Comparison of ENCODE assay signal across 22 cellular contexts in the genomic region with DNA sequence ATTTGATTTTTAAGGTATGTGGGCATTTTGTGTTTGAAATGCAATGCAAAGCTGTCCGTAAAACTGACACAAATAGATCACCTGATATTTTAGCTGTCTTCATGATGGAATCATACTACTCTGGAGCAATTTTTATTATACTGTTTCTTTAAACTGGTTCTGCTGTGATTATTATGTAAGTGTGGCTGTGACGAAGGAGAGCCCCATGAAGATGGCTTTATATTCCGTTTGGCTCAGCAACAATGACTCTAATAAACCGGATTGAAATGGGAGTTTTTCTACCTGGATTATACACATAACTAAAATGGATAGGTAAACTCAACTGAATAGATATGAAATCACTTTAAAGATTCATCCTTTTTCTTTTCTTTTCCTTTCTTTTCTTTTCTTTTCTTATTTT.
"Had no signal": no experiment of that assay in that cellular context is flagged by ENCODE, and none has a peak within 500 bp of the region (broad histone marks: within the 10 kb centered on the region; RNA-seq: fewer than 3 reads in every experiment).

No MANE protein-coding gene starts in this region.

- ATAC-seq: activated CD4-positive, alpha-beta T cell treated with anti-CD3 and anti-CD28 coated beads for 36 hours; Panc1; Right ventricle myocardium inferior; T-cell had no signal

- H3K9me3 Mint-ChIP-seq: activated CD4-positive, alpha-beta memory T cell treated with anti-CD3 and anti-CD28 coated beads, Interleukin-2, amount 10 ng/mL, durations not matched to agents 7 days and 5 days; activated naive CD4-positive, alpha-beta T cell treated with anti-CD3 and anti-CD28 coated beads, Interleukin-2, amount 50 U/mL, for 24 hours; T-cell had no signal

- H3K36me3 Mint-ChIP-seq: activated naive CD4-positive, alpha-beta T cell treated with anti-CD3 and anti-CD28 coated beads, Interleukin-2, amount 50 U/mL, for 24 hours had no signal

- H3K27me3 Mint-ChIP-seq: activated CD4-positive, alpha-beta memory T cell treated with anti-CD3 and anti-CD28 coated beads, Interleukin-2, amount 10 ng/mL, durations not matched to agents 7 days and 5 days; activated CD4-positive, alpha-beta T cell treated with anti-CD3 and anti-CD28 coated beads for 36 hours; activated naive CD4-positive, alpha-beta T cell treated with anti-CD3 and anti-CD28 coated beads, Interleukin-2, amount 50 U/mL, for 24 hours; T-cell had no signal

- DNase-seq: activated CD4-positive, alpha-beta memory T cell treated with anti-CD3 and anti-CD28 coated beads, Interleukin-2, amount 10 ng/mL, durations not matched to agents 7 days and 5 days; activated CD4-positive, alpha-beta T cell treated with anti-CD3 and anti-CD28 coated beads for 36 hours; activated CD4-positive, alpha-beta T cell treated with anti-CD3 and anti-CD28 coated beads, Interleukin-2, amount 50 U/mL, for 1 hour; activated CD8-positive, alpha-beta memory T cell treated with anti-CD3 and anti-CD28 coated beads, Interleukin-2, amount 50 U/mL, for 48 hours; activated T-cell treated with anti-CD3 and anti-CD28 coated beads, Interleukin-2, amount 50 U/mL, for 1 hour; aorta; MG63; MV-4-11; NCI-H1092 treated with DMSO at 0.1 percent for 48 hours; NCI-H1436; NCI-H187 treated with DMSO at 0.1 percent for 48 hours; NCI-H2081 treated with DMSO at 0.1 percent for 48 hours; NCI-H2227 treated with DMSO at 0.1 percent for 48 hours; NCI-H526; NCI-H82; OCI-M1; RPMI8226; T-cell; WERI-Rb-1 had no signal

- H3K27ac Mint-ChIP-seq: activated CD4-positive, alpha-beta memory T cell treated with anti-CD3 and anti-CD28 coated beads, Interleukin-2, amount 10 ng/mL, durations not matched to agents 7 days and 5 days; activated CD4-positive, alpha-beta T cell treated with anti-CD3 and anti-CD28 coated beads for 36 hours; activated naive CD4-positive, alpha-beta T cell treated with anti-CD3 and anti-CD28 coated beads, Interleukin-2, amount 50 U/mL, for 24 hours had no signal

- H3K4me3 Mint-ChIP-seq: activated CD4-positive, alpha-beta memory T cell treated with anti-CD3 and anti-CD28 coated beads, Interleukin-2, amount 10 ng/mL, durations not matched to agents 7 days and 5 days; activated CD4-positive, alpha-beta T cell treated with anti-CD3 and anti-CD28 coated beads for 36 hours; activated naive CD4-positive, alpha-beta T cell treated with anti-CD3 and anti-CD28 coated beads, Interleukin-2, amount 50 U/mL, for 24 hours; T-cell had no signal
